23 cellular contexts compared by ENCODE assay signal in genomic region chr2:23953625-23954024, GRCh38. TPM values are rescaled to one million over a fixed set of nuclear protein-coding genes. Genes with fewer than 3 reads are reported as not detected.
A peak's percentile ranks its signal among the peaks of the same experiment; 100 is the strongest.
DNase-seq lines count a peak whose midpoint lies in the region; ATAC-seq and TF ChIP-seq lines count a peak whose summit lies in the region.
"Had no signal": no experiment of that assay in that cellular context is flagged by ENCODE, and none has a peak within 500 bp of the region (broad histone marks: within the 10 kb centered on the region; RNA-seq: fewer than 3 reads in every experiment).

No MANE protein-coding gene starts in this region.

- intact Hi-C loops in vagina (cut with DNase I) = no loop called here

- DNase-seq in dermis blood vessel endothelial cell = peak; percentile 15
- DNase-seq in vagina (ENCODE audit: extremely low spot score in 2 of 2) = no peak
- no peak for DNase-seq in DMS53 treated with DMSO at 0.1 percent for 48 hours (lab: John Stamatoyannopoulos, UW; ENCODE audit: unreplicated experiment)
- DNase-seq: 8988T; ACHN; BE2C; C1 segment of cervical spinal cord; CD4-positive, alpha-beta memory T cell; CD4-positive, CD25-positive, alpha-beta regulatory T cell; CD8-positive, alpha-beta memory T cell; COR-L47; DMS 273 treated with DMSO at 0.1 percent for 48 hours; DMS153; DMS53; DMS79 treated with DMSO at 0.1 percent for 48 hours; EL; GDM1 had no signal

- H3K27ac ChIP-seq in KMS-11 (0 out of 2 replicates have a peak overlapping the region, but pooled peaks have one; percentile 45), vagina (no peak overlapping the region)
- H3K27ac ChIP-seq: BLaER1 had no signal

- peaks cover 44% of the 10 kb centered on the region; the same call in 1 of the 2 replicates for H3K79me2 ChIP-seq in KMS-11 (ENCODE audit: insufficient read depth, low read depth)

- H3K36me3 ChIP-seq in KMS-11 (ENCODE audit: insufficient read depth) (no peaks in the 10 kb centered on the region), vagina (no peaks in the 10 kb centered on the region)
- H3K36me3 ChIP-seq: BE2C had no signal

- TF ChIP-seq CTCF in KMS-11 (conservative IDR thresholded peaks at IDR 0.05; ENCODE audit: low read depth, low read length) = no peak
- TF ChIP-seq CTCF in vagina (IDR thresholded peaks at IDR 0.05) = no peak

- H3K4me2 ChIP-seq in KMS-11 = no peak overlapping the region; the same call in 1 of the 2 replicates
- H3K4me2 ChIP-seq: BLaER1 had no signal

- H3K4me3 ChIP-seq in KMS-11 (IDR thresholded peaks at IDR 0.05; ENCODE audit: insufficient read depth, low read depth, low read length) (no peak overlapping the region), vagina (no peak overlapping the region)
- H3K4me3 ChIP-seq: BLaER1 had no signal

- TF ChIP-seq POLR2A in vagina (IDR thresholded peaks at IDR 0.05) = no peak

- H3K27me3 ChIP-seq in KMS-11 (ENCODE audit: insufficient read depth, low read depth) (no peaks in the 10 kb centered on the region), vagina (no peaks in the 10 kb centered on the region)
- H3K27me3 ChIP-seq: BE2C, BLaER1 had no signal

- H3K9ac ChIP-seq in KMS-11 = no peak overlapping the region
- H3K9ac ChIP-seq: BLaER1 had no signal

- H4K20me1 ChIP-seq in KMS-11 (ENCODE audit: insufficient read depth) = no peaks in the 10 kb centered on the region

- peak; percentile 40; the same call in 1 of the 3 replicates for ATAC-seq in SK-N-SH treated with all-trans-retinoic acid at 6 μM for 48 hours
- ATAC-seq in GM18907 (IDR thresholded peaks at IDR 0.05; ENCODE audit: unreplicated experiment) = no peak
- ATAC-seq: GM12878 had no signal

- H3K4me1 ChIP-seq in KMS-11 (ENCODE audit: low read depth, poor library complexity, severe bottlenecking) (peaks cover 26% of the 10 kb centered on the region), vagina (peaks cover 10% of the 10 kb centered on the region)
- H3K4me1 ChIP-seq: BE2C, BLaER1 had no signal

- H3K9me3 ChIP-seq in vagina = no peaks in the 10 kb centered on the region
- H3K9me3 ChIP-seq: BE2C, BLaER1 had no signal

- H2AFZ ChIP-seq in KMS-11 (ENCODE audit: low read depth) = no peak overlapping the region

TF ChIP-seq in SK-N-SH treated with all-trans-retinoic acid at 6 μM for 48 hours, 23 proteins besides CTCF, POLR2A, EP300 and RAD21:
- TF ChIP-seq ISL1 (CRISPR knock-in tag; IDR thresholded peaks at IDR 0.05) (peak; percentile 70), PPARA (CRISPR knock-in tag; IDR thresholded peaks at IDR 0.05; ENCODE audit: borderline replicate concordance) (no peak), TOX (CRISPR knock-in tag; IDR thresholded peaks at IDR 0.05; ENCODE audit: borderline replicate concordance) (no peak)
TF ChIP-seq in SK-N-SH treated with all-trans-retinoic acid at 6 μM for 48 hours: peak in this region for 1.

RNA-seq across cellular contexts. Expression of gene UBXN2A, which starts 13.4 kb away (rescaled TPM):
- 13.1 and 17.0 TPM in 2 replicates for total RNA-seq in dermis blood vessel endothelial cell
- 12.5 TPM for total RNA-seq in vagina

RNA-seq across cellular contexts. Expression of gene ATAD2B, which starts 26.7 kb away (rescaled TPM):
- total RNA-seq in dermis blood vessel endothelial cell = 15.6 and 23.3 TPM in 2 replicates
- total RNA-seq in vagina = 38.5 TPM

RNA-seq across cellular contexts. Expression of gene MFSD2B, which starts 56.3 kb away (rescaled TPM):
- total RNA-seq in dermis blood vessel endothelial cell (under 0.01 and 0.09 TPM in 2 replicates), vagina (not detected)
- total RNA-seq: A673; CD4-positive, alpha-beta memory T cell had no signal
